Comparison of ENCODE assay signal across 20 cellular contexts in the genomic region with DNA sequence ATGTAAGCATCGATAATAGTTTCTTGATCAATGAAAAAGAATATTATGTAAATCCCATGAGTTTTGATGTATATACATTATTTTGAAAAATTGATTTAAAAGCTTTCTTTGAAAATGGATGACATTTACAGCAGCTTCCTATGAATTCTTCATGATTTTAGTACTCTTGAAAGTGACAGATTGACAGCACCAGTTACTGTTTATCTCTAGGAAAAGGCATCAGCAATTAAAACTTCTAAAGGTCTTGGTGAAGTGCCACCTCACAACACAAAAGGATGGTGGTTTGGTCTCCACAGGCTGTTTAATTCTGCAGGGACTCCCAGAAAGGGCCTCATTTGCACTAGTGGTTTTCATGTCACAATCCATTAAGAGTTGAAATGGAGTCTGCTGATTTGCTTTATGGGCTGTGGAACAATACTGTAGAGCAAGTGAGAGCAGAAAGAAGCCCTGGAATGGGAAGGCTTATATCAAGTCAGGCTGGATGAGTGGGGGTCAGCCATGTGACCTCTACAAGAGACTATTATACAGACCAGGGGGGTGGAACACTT.
"Had no signal": no experiment of that assay in that cellular context is flagged by ENCODE, and none has a peak within 500 bp of the region (broad histone marks: within the 10 kb centered on the region; RNA-seq: fewer than 3 reads in every experiment).

No MANE protein-coding gene starts in this region.

- H3K4me3 Mint-ChIP-seq: activated B cell treated with CpG ODN at 0.5 μM for 24 hours; activated CD4-positive, alpha-beta memory T cell treated with anti-CD3 and anti-CD28 coated beads for 36 hours; activated naive CD8-positive, alpha-beta T cell treated with anti-CD3 and anti-CD28 coated beads for 36 hours; memory B cell; nephron progenitor cell; stimulated activated memory B cell treated with anti-CD40 and anti-IgM and Interleukin-4, amounts not matched to agents 10 μg/mL and 1 μg/mL and 100 μg/mL, for 72 hours had no signal

- H3K36me3 ChIP-seq: colonic mucosa, esophagus squamous epithelium, gastrocnemius medialis, uterus had no signal

- H3K4me1 Mint-ChIP-seq: activated B cell treated with CpG ODN at 0.5 μM for 24 hours; stimulated activated memory B cell treated with anti-CD40 and anti-IgM and Interleukin-4, amounts not matched to agents 10 μg/mL and 1 μg/mL and 100 μg/mL, for 72 hours had no signal

- H3K27me3 ChIP-seq: colonic mucosa, esophagus squamous epithelium, gastrocnemius medialis, uterus had no signal

- H3K36me3 Mint-ChIP-seq: activated CD4-positive, alpha-beta memory T cell treated with anti-CD3 and anti-CD28 coated beads for 36 hours; activated naive CD8-positive, alpha-beta T cell treated with anti-CD3 and anti-CD28 coated beads for 36 hours; memory B cell; stimulated activated memory B cell treated with anti-CD40 and anti-IgM and Interleukin-4, amounts not matched to agents 10 μg/mL and 1 μg/mL and 100 μg/mL, for 72 hours had no signal

- H3K4me3 ChIP-seq: colonic mucosa, esophagus squamous epithelium, gastrocnemius medialis, mucosa of descending colon, uterus had no signal

- H3K27me3 Mint-ChIP-seq: activated naive CD8-positive, alpha-beta T cell treated with anti-CD3 and anti-CD28 coated beads for 36 hours; stimulated activated memory B cell treated with anti-CD40 and anti-IgM and Interleukin-4, amounts not matched to agents 10 μg/mL and 1 μg/mL and 100 μg/mL, for 72 hours had no signal

- H3K27ac ChIP-seq: colonic mucosa, esophagus squamous epithelium, gastrocnemius medialis, uterus had no signal

- H3K4me1 ChIP-seq: colonic mucosa, gastrocnemius medialis, uterus had no signal

- H3K9me3 ChIP-seq: colonic mucosa, esophagus squamous epithelium, gastrocnemius medialis, mucosa of descending colon, uterus had no signal

- H3K9me3 Mint-ChIP-seq: activated B cell treated with CpG ODN at 0.5 μM for 24 hours; activated CD4-positive, alpha-beta memory T cell treated with anti-CD3 and anti-CD28 coated beads for 36 hours; activated naive CD8-positive, alpha-beta T cell treated with anti-CD3 and anti-CD28 coated beads for 36 hours; memory B cell; stimulated activated memory B cell treated with anti-CD40 and anti-IgM and Interleukin-4, amounts not matched to agents 10 μg/mL and 1 μg/mL and 100 μg/mL, for 72 hours had no signal

- DNase-seq: activated B cell treated with CpG ODN at 0.5 μM for 24 hours; activated CD4-positive, alpha-beta memory T cell treated with anti-CD3 and anti-CD28 coated beads for 36 hours; activated CD4-positive, alpha-beta T cell treated with anti-CD3 and anti-CD28 coated beads for 4 hours; activated naive CD4-positive, alpha-beta T cell treated with Interleukin-2 at 50 U/mL for 16 hours; activated naive CD8-positive, alpha-beta T cell treated with anti-CD3 and anti-CD28 coated beads for 36 hours; activated T-cell treated with anti-CD3 and anti-CD28 coated beads, Interleukin-2, amount 50 U/mL, for 48 hours; colonic mucosa; esophagus squamous epithelium; gastrocnemius medialis; head of caudate nucleus; islet precursor cell; left cardiac atrium; mucosa of descending colon; nephron progenitor cell; posterior cingulate gyrus; small intestine; stimulated activated CD4-positive, alpha-beta T cell treated with anti-CD3 and anti-CD28 coated beads, Interleukin-2, amount 100 ng/mL, for 24 hours; uterus had no signal

- H3K27ac Mint-ChIP-seq: activated B cell treated with CpG ODN at 0.5 μM for 24 hours; activated CD4-positive, alpha-beta memory T cell treated with anti-CD3 and anti-CD28 coated beads for 36 hours; activated naive CD8-positive, alpha-beta T cell treated with anti-CD3 and anti-CD28 coated beads for 36 hours; memory B cell; nephron progenitor cell; stimulated activated memory B cell treated with anti-CD40 and anti-IgM and Interleukin-4, amounts not matched to agents 10 μg/mL and 1 μg/mL and 100 μg/mL, for 72 hours had no signal
